20 cellular contexts compared by ENCODE assay signal in the genomic region with DNA sequence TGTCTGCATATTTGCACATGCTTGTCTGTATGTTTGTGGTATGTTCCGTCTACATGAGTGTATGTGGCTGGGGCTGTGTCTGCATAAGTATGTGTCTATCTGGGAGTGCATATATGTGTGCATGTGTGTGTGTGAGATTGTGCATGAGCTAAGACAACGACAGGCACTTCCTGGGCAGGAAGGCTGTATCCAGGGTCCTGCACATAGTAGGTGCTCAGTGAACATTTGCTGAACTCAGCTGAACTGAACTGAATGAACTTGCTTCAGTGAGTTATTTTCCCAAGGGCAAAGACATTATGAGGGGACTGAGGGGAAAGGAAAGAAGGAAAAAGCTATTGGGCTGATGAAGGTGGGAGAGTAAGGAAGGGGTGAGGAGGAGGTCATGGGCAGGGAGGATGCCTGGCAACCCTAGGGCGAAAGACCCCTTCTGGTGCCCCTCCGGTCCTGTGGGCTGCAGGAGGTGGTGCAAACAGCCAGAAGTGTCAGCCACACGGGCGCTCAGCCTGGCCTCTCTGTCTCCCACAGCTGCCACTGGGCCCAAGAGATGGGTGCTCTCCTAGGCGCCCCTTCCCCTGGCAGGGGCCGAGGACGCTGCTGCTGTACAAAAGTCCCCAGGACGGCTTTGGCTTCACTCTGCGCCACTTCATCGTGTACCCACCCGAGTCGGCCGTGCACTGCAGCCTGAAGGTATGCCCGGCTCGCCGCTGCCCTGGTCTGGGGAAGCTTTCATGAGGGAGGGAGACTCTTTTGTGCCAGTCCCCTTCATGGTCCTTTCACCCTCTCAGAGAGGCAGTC. TPM values are rescaled to one million over a fixed set of nuclear protein-coding genes. Genes with fewer than 3 reads are reported as not detected.
A peak's percentile ranks its signal among the peaks of the same experiment; 100 is the strongest.
DNase-seq lines count a peak whose midpoint lies in the region; ATAC-seq and TF ChIP-seq lines count a peak whose summit lies in the region.
"Had no signal": no experiment of that assay in that cellular context is flagged by ENCODE, and none has a peak within 500 bp of the region (broad histone marks: within the 10 kb centered on the region; RNA-seq: fewer than 3 reads in every experiment).

No MANE protein-coding gene starts in this region.

- H3K27ac Mint-ChIP-seq in Caco-2 (ENCODE audit: unreplicated experiment): peak overlapping the region; percentile 7
- H3K27ac Mint-ChIP-seq in chondrocyte (ENCODE audit: unreplicated experiment): peak overlapping the region; percentile 43
- peak overlapping the region in 2 of 3 experiments; percentile 15 to 34 for H3K27ac Mint-ChIP-seq in nephron

- no peaks in the 10 kb centered on the region for H3K9me3 ChIP-seq in Caco-2
- H3K9me3 ChIP-seq in HEK293 (ENCODE audit: control insufficient read depth, insufficient read depth, low read depth, low read length): no peaks in the 10 kb centered on the region
- H3K9me3 ChIP-seq: HAP-1 had no signal

- H3K4me3 Mint-ChIP-seq in Caco-2 (ENCODE audit: unreplicated experiment) (no peak overlapping the region), chondrocyte (ENCODE audit: unreplicated experiment) (no peak overlapping the region), nephron (peak overlapping the region in 2 of 3 experiments; percentile 4 to 70)

- CTCF ChIA-PET in Caco-2 (lab: Charles Lee) (interaction anchor here (0.6 kb wide), 1 partner anchor 67 kb away, joined by 3 read pairs; no protein-coding TSS in a partner anchor), HEK293 (lab: Yijun Ruan, JAX) (interaction anchor here (0.8 to 1.2 kb wide), 2 partner anchors 13 to 36 kb away, joined by 3 read pairs; no protein-coding TSS in a partner anchor)

- no TSS peak for BruUV-seq in Caco-2 (replicated peaks; lab: Mats Ljungman, UMichigan)

- H3K27me3 ChIP-seq in Caco-2 (replicated peaks; ENCODE audit: control insufficient read depth, insufficient read depth, low read length): no peaks in the 10 kb centered on the region

- H3K4me1 ChIP-seq in Caco-2: peaks cover 25% of the 10 kb centered on the region
- peaks cover 9% of the 10 kb centered on the region for H3K4me1 ChIP-seq in HEK293 (ENCODE audit: control insufficient read depth, insufficient read depth, low read length)
- H3K4me1 ChIP-seq: HAP-1 had no signal

- H3K9me3 Mint-ChIP-seq in Caco-2 (ENCODE audit: unreplicated experiment): no peaks in the 10 kb centered on the region
- no peaks in the 10 kb centered on the region for H3K9me3 Mint-ChIP-seq in chondrocyte (ENCODE audit: low read depth)
- H3K9me3 Mint-ChIP-seq in nephron: no peaks in the 10 kb centered on the region

- POLR2A ChIA-PET in Caco-2 (lab: Charles Lee) (no interaction called here), HEK293 (lab: Yijun Ruan, JAX) (no interaction called here)

- H3K27me3 Mint-ChIP-seq in Caco-2 (ENCODE audit: insufficient read depth, unreplicated experiment): peaks cover 8% of the 10 kb centered on the region
- H3K27me3 Mint-ChIP-seq in chondrocyte (ENCODE audit: low read depth): no peaks in the 10 kb centered on the region
- H3K27me3 Mint-ChIP-seq in nephron (ENCODE audit: low read depth): peaks cover 23% of the 10 kb centered on the region

- intact Hi-C loops in Caco-2 (cut with micrococcal nuclease; ENCODE audit: unreplicated experiment): no loop called here

- no peak for ATAC-seq in HG02642 (IDR thresholded peaks at IDR 0.05; ENCODE audit: poor library complexity, unreplicated experiment)

- no peak overlapping the region for H3K27ac ChIP-seq in HEK293 (ENCODE audit: extremely low read depth, low read depth, low read length)
- H3K27ac ChIP-seq: SK-N-MC had no signal

- H3K4me3 ChIP-seq in Caco-2 (ENCODE audit: low read depth, low read length): no peak overlapping the region
- H3K4me3 ChIP-seq in HEK293 (ENCODE audit: low read depth, low read length): no peak overlapping the region
- H3K4me3 ChIP-seq: HAP-1, SK-N-MC had no signal

- TF ChIP-seq CTCF in Caco-2 (IDR thresholded peaks at IDR 0.05; ENCODE audit: insufficient read depth in 1 of 2, low read depth in 1 of 2, low read length in 1 of 2, severe bottlenecking in 1 of 2, unreplicated experiment in 1 of 2) (no peak), HEK293 (tag by site-specific recombination; IDR thresholded peaks at IDR 0.05) (no peak), chondrocyte (IDR thresholded peaks at IDR 0.05) (no peak), nephron (IDR thresholded peaks at IDR 0.05; ENCODE audit: unreplicated experiment in 3 of 3) (no peak)

- DNase-seq in Caco-2: no peak
- no peak for DNase-seq in chondrocyte (ENCODE audit: low spot score)
- no peak for DNase-seq in AML-193 (lab: John Stamatoyannopoulos, UW)
- DNase-seq in stimulated activated CD4-positive, alpha-beta T cell treated with anti-CD3 and anti-CD28 coated beads, Interleukin-4, amount 100 ng/mL, for 4 hours: no peak
- no peak for DNase-seq in NCI-H146 treated with DMSO at 0.1 percent for 48 hours (lab: John Stamatoyannopoulos, UW; ENCODE audit: unreplicated experiment)
- DNase-seq: C1 segment of cervical spinal cord, DMS 273 treated with DMSO at 0.1 percent for 48 hours, GF-D8, KBM-7, MV-4-11, NCI-H1417, NCI-H1930, NCI-H510A treated with DMSO at 0.1 percent for 48 hours, NCI-H82, Right ventricle myocardium superior had no signal

- H3K36me3 ChIP-seq in Caco-2 (ENCODE audit: control insufficient read depth, insufficient read depth, low read length) (no peaks in the 10 kb centered on the region), HEK293 (ENCODE audit: control insufficient read depth in 2 of 2, insufficient read depth in 1 of 2, low read length in 2 of 2) (no peaks in the 10 kb centered on the region)
- H3K36me3 ChIP-seq: HAP-1 had no signal

- peaks cover 37% of the 10 kb centered on the region for H3K36me3 Mint-ChIP-seq in Caco-2 (ENCODE audit: insufficient read depth, unreplicated experiment)
- H3K36me3 Mint-ChIP-seq in chondrocyte (ENCODE audit: low read depth): peaks cover 16% of the 10 kb centered on the region
- H3K36me3 Mint-ChIP-seq in nephron (ENCODE audit: low read depth): peaks cover 4% of the 10 kb centered on the region

- H3K4me1 Mint-ChIP-seq in Caco-2 (ENCODE audit: low read depth, unreplicated experiment) (peaks cover 24% of the 10 kb centered on the region), chondrocyte (ENCODE audit: low read depth) (peaks cover 54% of the 10 kb centered on the region), nephron (peaks cover 51% of the 10 kb centered on the region)

TF ChIP-seq in HEK293, 187 proteins besides CTCF, POLR2A, EP300 and RAD21:
- no peak for TF ChIP-seq ZNF174 (tag by site-specific recombination; IDR thresholded peaks at IDR 0.05)
- TF ChIP-seq SP7 (tag by site-specific recombination; IDR thresholded peaks at IDR 0.05): no peak
- no peak for TF ChIP-seq YY2 (tag by site-specific recombination; IDR thresholded peaks at IDR 0.05)
- TF ChIP-seq ZNF664 (tag by site-specific recombination; IDR thresholded peaks at IDR 0.05): peak; percentile 76; the same call in 1 of the 2 replicates

RNA-seq across cellular contexts. Expression of gene ARHGAP23, which starts 29.5 kb away (rescaled TPM):
- total RNA-seq in Caco-2 (2022) (69.7 and 83.5 TPM in 2 replicates), chondrocyte (109 to 165 TPM (median 157 TPM) in 3 replicates)

Comparison
In these comparisons a context has a peak if more than half of its experiments do, and no peak if none do; other contexts are left out.
1. H3K4me3 Mint-ChIP-seq: peak in nephron (2 of 3); none in Caco-2 (single experiment) and chondrocyte (single experiment).
2. Peak in every context shown above with its lines, with median percentiles within 50 percentile points of each other: H3K27ac Mint-ChIP-seq.